9 cellular contexts compared by ENCODE assay signal in genomic region chrX:281166-281999, GRCh38. TPM values are rescaled to one million over a fixed set of nuclear protein-coding genes. Genes with fewer than 3 reads are reported as not detected.
DNase-seq lines count a peak whose midpoint lies in the region; ATAC-seq and TF ChIP-seq lines count a peak whose summit lies in the region.
"Had no signal": no experiment of that assay in that cellular context is flagged by ENCODE, and none has a peak within 500 bp of the region (broad histone marks: within the 10 kb centered on the region; RNA-seq: fewer than 3 reads in every experiment).

PLCXD1 (plus strand) TSS chrX:281381; CDS start chrX:284188, 2,807 bp downstream.

- no peak for ATAC-seq in left colon

- intact Hi-C loops in left colon (cut with DNase I, micrococcal nuclease) (no loop called here), thyroid gland (cut with DNase I) (no loop called here)

- WGBS in thyroid gland, 2 donors = 38 to 50% methylated on average over 21 to 22 of the region's 25 CpGs

- H3K27ac ChIP-seq in HUES6 (ENCODE audit: low read depth, low read length) (peak within 1 kb of the TSS; percentile 86; the same call in 1 of the 2 replicates), thyroid gland (no peak within 1 kb of the TSS)
- H3K27ac ChIP-seq: KMS-11 had no signal

- H3K36me3 ChIP-seq in HUES6 (ENCODE audit: control insufficient read depth, insufficient read depth, low read length) (peaks cover 29% of the 10 kb centered on the region), thyroid gland (no peaks in the 10 kb centered on the region)

- H3K4me3 ChIP-seq in HUES6 (ENCODE audit: low read depth, low read length) (peak within 1 kb of the TSS; percentile 67), cardiac fibroblast (replicated peaks in 1 of 2; ENCODE audit: low read depth in 2 of 2, low read length in 2 of 2) (peak within 1 kb of the TSS; percentile 34 to 49), thyroid gland (replicated peaks in 1 of 3) (no peak within 1 kb of the TSS)

- DNase-seq in D341Med (ENCODE audit: low spot score) (peak; percentile 83), cardiac fibroblast (ENCODE audit: low read depth in 2 of 2) (peak; percentile 34 to 48), left colon (no peak), thyroid gland (peak; percentile 15 to 19), hypothalamus (lab: John Stamatoyannopoulos, UW) (no peak), NOMO-1 treated with dmso at 0.1 percent for 144 hours (lab: John Stamatoyannopoulos, UW; ENCODE audit: unreplicated experiment) (no peak), AG20443 (ENCODE audit: low spot score) (no peak)

- no peak for TF ChIP-seq POLR2A in thyroid gland (IDR thresholded peaks at IDR 0.05)

- peak within 1 kb of the TSS; percentile 86 for H3K9ac ChIP-seq in HUES6 (ENCODE audit: low read length)
- H3K9ac ChIP-seq: KMS-11 had no signal

- peaks cover 3% of the 10 kb centered on the region; the same call in 1 of the 2 replicates for H3K27me3 ChIP-seq in HUES6 (ENCODE audit: control insufficient read depth, insufficient read depth, low read length)
- no peaks in the 10 kb centered on the region for H3K27me3 ChIP-seq in thyroid gland

- peaks cover 9% of the 10 kb centered on the region for H3K4me1 ChIP-seq in HUES6 (ENCODE audit: control insufficient read depth, insufficient read depth, low read length)
- peaks cover 7 to 11% of the 10 kb centered on the region in 2 donors for H3K4me1 ChIP-seq in thyroid gland

- H3K9me3 ChIP-seq in HUES6 (ENCODE audit: control insufficient read depth, insufficient read depth, low read depth, low read length) (no peaks in the 10 kb centered on the region), thyroid gland (no peaks in the 10 kb centered on the region)

- TF ChIP-seq CTCF in cardiac fibroblast (IDR thresholded peaks at IDR 0.05; ENCODE audit: low read depth, low read length) (no peak), thyroid gland (IDR thresholded peaks at IDR 0.05) (no peak)

RNA-seq across cellular contexts. Expression of gene PLCXD1, which starts in this region (rescaled TPM):
- total RNA-seq in left colon (10 to 100 TPM; 12.6 to 19.1 TPM), thyroid gland (1 to 10 TPM; 3.7 to 7.9 (median 6.3) TPM)

Comparison
In these comparisons a context has a peak if more than half of its experiments do, and no peak if none do; other contexts are left out.
1. DNase-seq: peak in D341Med (single experiment), cardiac fibroblast (2 of 2) and thyroid gland (2 of 2); none in left colon (0 of 2), hypothalamus (0 of 51), NOMO-1 treated with dmso at 0.1 percent for 144 hours (single experiment) and AG20443 (single experiment).
2. H3K4me3 ChIP-seq: peak in HUES6 (single experiment) and cardiac fibroblast (2 of 2); none in thyroid gland (0 of 3).